Comparison of ENCODE assay signal across 8 cellular contexts in the genomic region with DNA sequence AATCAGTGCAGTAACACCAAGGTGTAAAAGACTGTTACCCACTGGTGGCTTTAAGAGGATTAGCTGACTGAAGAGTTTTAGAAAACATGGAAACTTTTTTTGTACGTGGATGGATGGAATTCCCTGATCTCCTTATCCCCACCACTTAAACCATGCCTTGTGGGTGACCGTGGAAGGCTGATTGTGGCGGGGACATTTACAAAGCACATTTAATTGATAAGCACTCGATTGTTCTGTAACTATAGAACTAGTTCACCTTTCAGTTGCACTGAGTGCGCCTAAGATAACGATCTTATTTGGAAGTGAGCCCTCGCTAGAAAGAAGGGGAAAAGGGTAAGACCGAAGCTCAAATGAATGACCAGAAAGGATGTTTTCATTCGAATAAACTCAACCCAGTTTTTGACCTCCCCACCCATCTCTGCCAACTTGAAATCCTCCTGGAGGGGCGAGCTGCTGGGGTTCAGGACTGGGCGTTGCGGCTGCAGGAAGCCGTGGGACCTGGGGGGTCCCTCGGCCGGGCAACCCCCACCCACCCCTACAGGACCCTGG.
DNase-seq lines count a peak whose midpoint lies in the region; ATAC-seq and TF ChIP-seq lines count a peak whose summit lies in the region.

No MANE protein-coding gene starts in this region.

- no peaks in the 10 kb centered on the region for H3K27me3 ChIP-seq in endocrine pancreas (ENCODE audit: control insufficient read depth, insufficient read depth, low read length)

- no peaks in the 10 kb centered on the region for H3K36me3 ChIP-seq in endocrine pancreas (ENCODE audit: control insufficient read depth, insufficient read depth, low read length)

- peak overlapping the region; percentile 88 for H3K27ac Mint-ChIP-seq in stimulated activated naive CD8-positive, alpha-beta T cell treated with anti-CD3 and anti-CD28 coated beads, Interleukin-15, Interleukin-2, amounts not matched to agents 100 ng/mL and 50 ng/mL, for 24 hours
- H3K27ac Mint-ChIP-seq in nephron progenitor cell, result peak overlapping the region; percentile 87

- TF ChIP-seq CTCF in nephron progenitor cell (IDR thresholded peaks at IDR 0.05), result no peak

- H3K9me3 ChIP-seq in endocrine pancreas (ENCODE audit: control insufficient read depth, low read length), result no peaks in the 10 kb centered on the region

- H3K36me3 Mint-ChIP-seq in stimulated activated naive CD8-positive, alpha-beta T cell treated with anti-CD3 and anti-CD28 coated beads, Interleukin-15, Interleukin-2, amounts not matched to agents 100 ng/mL and 50 ng/mL, for 24 hours (ENCODE audit: low read depth), result peaks cover 17% of the 10 kb centered on the region
- peaks cover 17% of the 10 kb centered on the region for H3K36me3 Mint-ChIP-seq in nephron progenitor cell (ENCODE audit: low read depth)

- H3K4me1 ChIP-seq in endocrine pancreas (ENCODE audit: control insufficient read depth, insufficient read depth, low read length), result no peaks in the 10 kb centered on the region

- no peak overlapping the region for H3K9ac ChIP-seq in endocrine pancreas (ENCODE audit: control insufficient read depth, insufficient read depth, low read length)

- H3K4me1 Mint-ChIP-seq in stimulated activated naive CD8-positive, alpha-beta T cell treated with anti-CD3 and anti-CD28 coated beads, Interleukin-15, Interleukin-2, amounts not matched to agents 100 ng/mL and 50 ng/mL, for 24 hours (ENCODE audit: low read depth), result peaks cover 34% of the 10 kb centered on the region
- peaks cover 28% of the 10 kb centered on the region for H3K4me1 Mint-ChIP-seq in nephron progenitor cell

- no peaks in the 10 kb centered on the region for H3K27me3 Mint-ChIP-seq in stimulated activated naive CD8-positive, alpha-beta T cell treated with anti-CD3 and anti-CD28 coated beads, Interleukin-15, Interleukin-2, amounts not matched to agents 100 ng/mL and 50 ng/mL, for 24 hours
- H3K27me3 Mint-ChIP-seq in nephron progenitor cell (ENCODE audit: low read depth, poor library complexity), result no peaks in the 10 kb centered on the region

- ATAC-seq in stimulated activated naive CD8-positive, alpha-beta T cell treated with anti-CD3 and anti-CD28 coated beads, Interleukin-15, Interleukin-2, amounts not matched to agents 100 U/mL and 50 U/mL, for 24 hours, result no peak
- ATAC-seq in GM21825 (IDR thresholded peaks at IDR 0.05; ENCODE audit: unreplicated experiment), result no peak

- H3K4me3 Mint-ChIP-seq in stimulated activated naive CD8-positive, alpha-beta T cell treated with anti-CD3 and anti-CD28 coated beads, Interleukin-15, Interleukin-2, amounts not matched to agents 100 ng/mL and 50 ng/mL, for 24 hours, result peak overlapping the region; percentile 87
- peak overlapping the region; percentile 95 for H3K4me3 Mint-ChIP-seq in nephron progenitor cell

- no peak for DNase-seq in stimulated activated naive CD8-positive, alpha-beta T cell treated with anti-CD3 and anti-CD28 coated beads, Interleukin-15, Interleukin-2, amounts not matched to agents 100 U/mL and 50 U/mL, for 24 hours
- DNase-seq in SHP77 treated with DMSO at 0.1 percent for 48 hours (lab: John Stamatoyannopoulos, UW) (peak; percentile 24), nephron progenitor cell (no peak), NCI-H1048 (lab: John Stamatoyannopoulos, UW) (no peak), NCI-H187 (lab: John Stamatoyannopoulos, UW) (no peak)

- no peaks in the 10 kb centered on the region for H3K9me3 Mint-ChIP-seq in stimulated activated naive CD8-positive, alpha-beta T cell treated with anti-CD3 and anti-CD28 coated beads, Interleukin-15, Interleukin-2, amounts not matched to agents 100 ng/mL and 50 ng/mL, for 24 hours
- no peaks in the 10 kb centered on the region for H3K9me3 Mint-ChIP-seq in nephron progenitor cell

- peak overlapping the region; percentile 82 for H3K4me3 ChIP-seq in endocrine pancreas (ENCODE audit: control insufficient read depth, insufficient read depth, low read length)
